ENCODE assay signal across 1 cellular context in the genomic region with DNA sequence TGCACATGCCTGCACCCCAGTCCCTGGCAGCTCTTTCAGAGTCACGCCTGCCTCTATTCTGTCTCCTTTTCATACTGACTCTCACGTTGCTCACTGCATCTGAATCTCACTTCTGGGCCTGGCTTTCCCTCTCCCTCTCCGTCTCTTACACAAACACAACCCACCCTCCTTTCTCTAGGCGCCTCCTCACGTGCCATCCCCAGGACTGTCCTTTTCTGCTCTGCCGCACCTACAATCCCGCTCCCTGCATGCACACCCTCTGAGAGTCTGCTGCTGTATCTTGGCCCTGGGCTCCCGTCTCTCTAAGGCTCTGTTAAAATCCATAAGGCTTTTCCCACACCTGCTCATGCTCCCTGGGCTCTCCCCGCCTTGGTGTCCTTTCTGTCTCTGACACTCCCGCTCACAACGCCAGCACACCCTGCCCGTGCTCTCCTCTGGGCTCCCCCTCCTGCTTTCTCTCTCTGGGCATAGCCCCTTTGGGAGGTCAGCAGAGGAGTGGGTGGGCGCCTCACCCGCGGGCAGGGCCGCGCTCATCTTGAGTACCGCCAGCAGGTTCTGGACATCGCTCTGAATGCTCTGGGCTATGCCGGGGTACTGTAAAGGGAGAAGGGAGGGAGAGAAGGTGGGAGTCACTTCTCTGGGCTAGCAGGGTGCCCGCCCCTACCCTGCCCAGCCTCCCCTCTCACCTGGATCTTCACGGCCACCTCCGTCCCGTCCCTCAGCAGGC.
TF ChIP-seq lines count a peak whose summit lies in the region.

No MANE protein-coding gene starts in this region.

TF ChIP-seq in GM23338, 12 proteins besides CTCF, POLR2A, EP300 and RAD21:
- TF ChIP-seq EZH2 (IDR thresholded peaks at IDR 0.05; ENCODE audit: low read depth, unreplicated experiment): no peak
- no peak for TF ChIP-seq CREB1 (CRISPR knock-in tag; IDR thresholded peaks at IDR 0.05; ENCODE audit: low read depth)
- no peak for TF ChIP-seq ZNF331 (CRISPR knock-in tag; IDR thresholded peaks at IDR 0.05; ENCODE audit: low read depth)
- TF ChIP-seq JUNB (IDR thresholded peaks at IDR 0.05; ENCODE audit: unreplicated experiment): no peak
- TF ChIP-seq ZNF114 (CRISPR knock-in tag; IDR thresholded peaks at IDR 0.05): no peak
- TF ChIP-seq, protein P1, sequence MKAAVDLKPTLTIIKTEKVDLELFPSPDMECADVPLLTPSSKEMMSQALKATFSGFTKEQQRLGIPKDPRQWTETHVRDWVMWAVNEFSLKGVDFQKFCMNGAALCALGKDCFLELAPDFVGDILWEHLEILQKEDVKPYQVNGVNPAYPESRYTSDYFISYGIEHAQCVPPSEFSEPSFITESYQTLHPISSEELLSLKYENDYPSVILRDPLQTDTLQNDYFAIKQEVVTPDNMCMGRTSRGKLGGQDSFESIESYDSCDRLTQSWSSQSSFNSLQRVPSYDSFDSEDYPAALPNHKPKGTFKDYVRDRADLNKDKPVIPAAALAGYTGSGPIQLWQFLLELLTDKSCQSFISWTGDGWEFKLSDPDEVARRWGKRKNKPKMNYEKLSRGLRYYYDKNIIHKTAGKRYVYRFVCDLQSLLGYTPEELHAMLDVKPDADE (IDR thresholded peaks at IDR 0.05): no peak
- TF ChIP-seq, protein P2, sequence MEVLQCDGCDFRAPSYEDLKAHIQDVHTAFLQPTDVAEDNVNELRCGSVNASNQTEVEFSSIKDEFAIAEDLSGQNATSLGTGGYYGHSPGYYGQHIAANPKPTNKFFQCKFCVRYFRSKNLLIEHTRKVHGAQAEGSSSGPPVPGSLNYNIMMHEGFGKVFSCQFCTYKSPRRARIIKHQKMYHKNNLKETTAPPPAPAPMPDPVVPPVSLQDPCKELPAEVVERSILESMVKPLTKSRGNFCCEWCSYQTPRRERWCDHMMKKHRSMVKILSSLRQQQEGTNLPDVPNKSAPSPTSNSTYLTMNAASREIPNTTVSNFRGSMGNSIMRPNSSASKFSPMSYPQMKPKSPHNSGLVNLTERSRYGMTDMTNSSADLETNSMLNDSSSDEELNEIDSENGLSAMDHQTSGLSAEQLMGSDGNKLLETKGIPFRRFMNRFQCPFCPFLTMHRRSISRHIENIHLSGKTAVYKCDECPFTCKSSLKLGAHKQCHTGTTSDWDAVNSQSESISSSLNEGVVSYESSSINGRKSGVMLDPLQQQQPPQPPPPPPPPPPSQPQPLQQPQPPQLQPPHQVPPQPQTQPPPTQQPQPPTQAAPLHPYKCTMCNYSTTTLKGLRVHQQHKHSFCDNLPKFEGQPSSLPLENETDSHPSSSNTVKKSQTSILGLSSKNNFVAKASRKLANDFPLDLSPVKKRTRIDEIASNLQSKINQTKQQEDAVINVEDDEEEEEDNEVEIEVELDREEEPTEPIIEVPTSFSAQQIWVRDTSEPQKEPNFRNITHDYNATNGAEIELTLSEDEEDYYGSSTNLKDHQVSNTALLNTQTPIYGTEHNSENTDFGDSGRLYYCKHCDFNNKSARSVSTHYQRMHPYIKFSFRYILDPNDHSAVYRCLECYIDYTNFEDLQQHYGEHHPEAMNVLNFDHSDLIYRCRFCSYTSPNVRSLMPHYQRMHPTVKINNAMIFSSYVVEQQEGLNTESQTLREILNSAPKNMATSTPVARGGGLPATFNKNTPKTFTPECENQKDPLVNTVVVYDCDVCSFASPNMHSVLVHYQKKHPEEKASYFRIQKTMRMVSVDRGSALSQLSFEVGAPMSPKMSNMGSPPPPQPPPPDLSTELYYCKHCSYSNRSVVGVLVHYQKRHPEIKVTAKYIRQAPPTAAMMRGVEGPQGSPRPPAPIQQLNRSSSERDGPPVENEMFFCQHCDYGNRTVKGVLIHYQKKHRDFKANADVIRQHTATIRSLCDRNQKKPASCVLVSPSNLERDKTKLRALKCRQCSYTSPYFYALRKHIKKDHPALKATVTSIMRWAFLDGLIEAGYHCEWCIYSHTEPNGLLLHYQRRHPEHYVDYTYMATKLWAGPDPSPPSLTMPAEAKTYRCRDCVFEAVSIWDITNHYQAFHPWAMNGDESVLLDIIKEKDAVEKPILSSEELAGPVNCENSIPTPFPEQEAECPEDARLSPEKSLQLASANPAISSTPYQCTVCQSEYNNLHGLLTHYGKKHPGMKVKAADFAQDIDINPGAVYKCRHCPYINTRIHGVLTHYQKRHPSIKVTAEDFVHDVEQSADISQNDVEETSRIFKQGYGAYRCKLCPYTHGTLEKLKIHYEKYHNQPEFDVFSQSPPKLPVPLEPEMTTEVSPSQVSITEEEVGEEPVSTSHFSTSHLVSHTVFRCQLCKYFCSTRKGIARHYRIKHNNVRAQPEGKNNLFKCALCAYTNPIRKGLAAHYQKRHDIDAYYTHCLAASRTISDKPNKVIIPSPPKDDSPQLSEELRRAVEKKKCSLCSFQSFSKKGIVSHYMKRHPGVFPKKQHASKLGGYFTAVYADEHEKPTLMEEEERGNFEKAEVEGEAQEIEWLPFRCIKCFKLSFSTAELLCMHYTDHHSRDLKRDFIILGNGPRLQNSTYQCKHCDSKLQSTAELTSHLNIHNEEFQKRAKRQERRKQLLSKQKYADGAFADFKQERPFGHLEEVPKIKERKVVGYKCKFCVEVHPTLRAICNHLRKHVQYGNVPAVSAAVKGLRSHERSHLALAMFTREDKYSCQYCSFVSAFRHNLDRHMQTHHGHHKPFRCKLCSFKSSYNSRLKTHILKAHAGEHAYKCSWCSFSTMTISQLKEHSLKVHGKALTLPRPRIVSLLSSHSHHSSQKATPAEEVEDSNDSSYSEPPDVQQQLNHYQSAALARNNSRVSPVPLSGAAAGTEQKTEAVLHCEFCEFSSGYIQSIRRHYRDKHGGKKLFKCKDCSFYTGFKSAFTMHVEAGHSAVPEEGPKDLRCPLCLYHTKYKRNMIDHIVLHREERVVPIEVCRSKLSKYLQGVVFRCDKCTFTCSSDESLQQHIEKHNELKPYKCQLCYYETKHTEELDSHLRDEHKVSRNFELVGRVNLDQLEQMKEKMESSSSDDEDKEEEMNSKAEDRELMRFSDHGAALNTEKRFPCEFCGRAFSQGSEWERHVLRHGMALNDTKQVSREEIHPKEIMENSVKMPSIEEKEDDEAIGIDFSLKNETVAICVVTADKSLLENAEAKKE (CRISPR knock-in tag; IDR thresholded peaks at IDR 0.05): no peak
- no peak for TF ChIP-seq NANOG (IDR thresholded peaks at IDR 0.05; ENCODE audit: borderline replicate concordance)
- TF ChIP-seq EZH2phosphoT487 (IDR thresholded peaks at IDR 0.05; ENCODE audit: unreplicated experiment): no peak
- no peak for TF ChIP-seq POLR2AphosphoS5 (IDR thresholded peaks at IDR 0.05; ENCODE audit: low read depth)
- TF ChIP-seq, protein P3, sequence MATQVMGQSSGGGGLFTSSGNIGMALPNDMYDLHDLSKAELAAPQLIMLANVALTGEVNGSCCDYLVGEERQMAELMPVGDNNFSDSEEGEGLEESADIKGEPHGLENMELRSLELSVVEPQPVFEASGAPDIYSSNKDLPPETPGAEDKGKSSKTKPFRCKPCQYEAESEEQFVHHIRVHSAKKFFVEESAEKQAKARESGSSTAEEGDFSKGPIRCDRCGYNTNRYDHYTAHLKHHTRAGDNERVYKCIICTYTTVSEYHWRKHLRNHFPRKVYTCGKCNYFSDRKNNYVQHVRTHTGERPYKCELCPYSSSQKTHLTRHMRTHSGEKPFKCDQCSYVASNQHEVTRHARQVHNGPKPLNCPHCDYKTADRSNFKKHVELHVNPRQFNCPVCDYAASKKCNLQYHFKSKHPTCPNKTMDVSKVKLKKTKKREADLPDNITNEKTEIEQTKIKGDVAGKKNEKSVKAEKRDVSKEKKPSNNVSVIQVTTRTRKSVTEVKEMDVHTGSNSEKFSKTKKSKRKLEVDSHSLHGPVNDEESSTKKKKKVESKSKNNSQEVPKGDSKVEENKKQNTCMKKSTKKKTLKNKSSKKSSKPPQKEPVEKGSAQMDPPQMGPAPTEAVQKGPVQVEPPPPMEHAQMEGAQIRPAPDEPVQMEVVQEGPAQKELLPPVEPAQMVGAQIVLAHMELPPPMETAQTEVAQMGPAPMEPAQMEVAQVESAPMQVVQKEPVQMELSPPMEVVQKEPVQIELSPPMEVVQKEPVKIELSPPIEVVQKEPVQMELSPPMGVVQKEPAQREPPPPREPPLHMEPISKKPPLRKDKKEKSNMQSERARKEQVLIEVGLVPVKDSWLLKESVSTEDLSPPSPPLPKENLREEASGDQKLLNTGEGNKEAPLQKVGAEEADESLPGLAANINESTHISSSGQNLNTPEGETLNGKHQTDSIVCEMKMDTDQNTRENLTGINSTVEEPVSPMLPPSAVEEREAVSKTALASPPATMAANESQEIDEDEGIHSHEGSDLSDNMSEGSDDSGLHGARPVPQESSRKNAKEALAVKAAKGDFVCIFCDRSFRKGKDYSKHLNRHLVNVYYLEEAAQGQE (IDR thresholded peaks at IDR 0.05; ENCODE audit: unreplicated experiment): no peak
- TF ChIP-seq STAT1 (IDR thresholded peaks at IDR 0.05; ENCODE audit: unreplicated experiment): no peak
